Comparison of ENCODE assay signal across 8 cellular contexts in the genomic region with DNA sequence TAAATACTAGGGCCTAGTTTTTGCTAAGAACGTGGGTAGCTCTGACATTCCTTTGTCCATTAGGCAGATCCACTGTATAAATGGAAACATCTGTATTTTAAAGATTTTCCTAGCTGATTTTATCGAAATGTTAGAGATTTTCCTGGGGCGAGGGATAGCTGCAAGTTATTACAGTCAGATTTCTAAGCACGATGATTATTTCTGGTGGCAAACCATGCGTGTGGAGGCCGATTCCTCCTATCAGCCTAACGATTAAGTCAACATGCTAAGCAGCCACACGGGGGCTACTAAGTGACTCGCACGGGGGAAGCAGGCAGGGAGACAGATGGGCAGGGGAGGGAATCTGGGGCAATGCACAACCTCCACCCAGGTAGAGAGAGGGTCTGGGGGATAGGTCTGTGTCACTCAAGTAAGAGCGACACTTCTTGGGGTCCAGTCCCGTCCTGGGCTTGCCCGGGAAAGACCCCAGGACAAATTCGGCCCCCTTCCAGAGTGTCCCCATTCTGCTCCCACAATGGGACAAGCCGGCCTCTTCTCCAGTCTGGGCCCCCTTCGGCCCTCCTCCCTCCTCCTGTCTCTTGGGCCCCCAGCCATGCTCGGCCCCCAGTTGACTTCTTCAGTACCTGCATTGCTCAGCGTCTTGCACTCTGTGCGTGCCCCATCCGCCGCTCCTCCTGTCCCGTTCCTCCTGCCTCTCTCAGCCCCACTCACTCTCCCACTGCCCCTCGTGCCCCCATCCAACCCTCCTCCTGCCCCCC. TPM values are rescaled to one million over a fixed set of nuclear protein-coding genes. Genes with fewer than 3 reads are reported as not detected.
DNase-seq lines count a peak whose midpoint lies in the region; ATAC-seq, FAIRE-seq and TF ChIP-seq lines count a peak whose summit lies in the region.

No MANE protein-coding gene starts in this region.

- TF ChIP-seq POLR2A in GM18505 (IDR thresholded peaks at IDR 0.05; ENCODE audit: borderline replicate concordance, extremely low read depth, insufficient read depth, insufficient read length): peak; percentile 48
- TF ChIP-seq POLR2A in endothelial cell of umbilical vein (IDR thresholded peaks at IDR 0.05; ENCODE audit: low read depth, low read length): no peak

- H3K4me2 ChIP-seq in endothelial cell of umbilical vein (ENCODE audit: insufficient read depth, low read length): peak overlapping the region; percentile 74

- H3K79me2 ChIP-seq in endothelial cell of umbilical vein (ENCODE audit: control insufficient read depth, insufficient read depth, low read length): peaks cover 4% of the 10 kb centered on the region

- H3K9me3 ChIP-seq in endothelial cell of umbilical vein (replicated peaks; ENCODE audit: control insufficient read depth, insufficient read depth, low read length): no peaks in the 10 kb centered on the region
- no peaks in the 10 kb centered on the region for H3K9me3 ChIP-seq in mononuclear cell (ENCODE audit: low read depth, low read length)

- H3K9me1 ChIP-seq in endothelial cell of umbilical vein (replicated peaks; ENCODE audit: control insufficient read depth, extremely low read depth, insufficient read depth, low read length): no peaks in the 10 kb centered on the region

- peaks cover 0 to 7% of the 10 kb centered on the region in 2 experiments for H3K36me3 ChIP-seq in endothelial cell of umbilical vein (ENCODE audit: control insufficient read depth in 2 of 2, extremely low read depth in 1 of 2, insufficient read depth in 2 of 2, low read length in 2 of 2)

- peak; percentile 63 to 65 for TF ChIP-seq CTCF in endothelial cell of umbilical vein (IDR thresholded peaks at IDR 0.05; ENCODE audit: extremely low read depth in 1 of 2, insufficient read depth in 1 of 2, low read depth in 1 of 2, low read length in 2 of 2)

- H3K4me1 ChIP-seq in endothelial cell of umbilical vein (ENCODE audit: control insufficient read depth, extremely low read depth, insufficient read depth, low read length) (peaks cover 7% of the 10 kb centered on the region), mononuclear cell (ENCODE audit: insufficient read depth, low read length) (peaks cover 66% of the 10 kb centered on the region)

- in situ Hi-C loops in ACHN (cut with HindIII; ENCODE audit: low pct_ligation_motif_present, low pct_unique_long_range_greater_than_20kb, low sequenced_read_pairs): no loop called here

- no TSS peak for BruUV-seq in endothelial cell of umbilical vein (replicated peaks; lab: Mats Ljungman, UMichigan)

- peak overlapping the region; percentile 82 for H2AFZ ChIP-seq in endothelial cell of umbilical vein (ENCODE audit: low read depth, low read length)

- ATAC-seq in GM18505 (IDR thresholded peaks at IDR 0.05; ENCODE audit: unreplicated experiment) (peak; percentile 6), HG03442 (IDR thresholded peaks at IDR 0.05; ENCODE audit: unreplicated experiment) (peak; percentile 16)

- peak overlapping the region; percentile 80 for H3K9ac ChIP-seq in endothelial cell of umbilical vein (replicated peaks; ENCODE audit: extremely low read depth, insufficient read depth, low read length)

- FAIRE-seq in endothelial cell of umbilical vein (lab: Jason Lieb, UNC): peak; percentile 62

- peak overlapping the region; percentile 43 to 65 (median 60) for H3K4me3 ChIP-seq in endothelial cell of umbilical vein (replicated peaks in 1 of 3; ENCODE audit: insufficient read depth in 1 of 3, low read depth in 1 of 3, low read length in 3 of 3)
- H3K4me3 ChIP-seq in mononuclear cell (ENCODE audit: low read length): peak overlapping the region; percentile 63

- dilution Hi-C loops in endothelial cell of umbilical vein (cut with MboI; ENCODE audit: extremely low pct_ligation_motif_present, low sequenced_read_pairs): no loop called here

- H3K27ac ChIP-seq in endothelial cell of umbilical vein (ENCODE audit: insufficient read depth, low read depth, low read length): peak overlapping the region; percentile 48

- CTCF ChIA-PET in endothelial cell of umbilical vein (lab: Charles Lee): interaction anchor here (0.8 to 3.7 kb wide), 11 partner anchors 11 to 166 kb away, joined by 3 to 51 read pairs (median 5); no protein-coding TSS in a partner anchor

- no peaks in the 10 kb centered on the region for H3K27me3 ChIP-seq in endothelial cell of umbilical vein (ENCODE audit: control insufficient read depth in 2 of 2, insufficient read depth in 2 of 2, low read length in 2 of 2)
- H3K27me3 ChIP-seq in mononuclear cell (ENCODE audit: insufficient read depth, low read length): no peaks in the 10 kb centered on the region

- DNase-seq in ACHN (peak; percentile 76), NCI-H774 (lab: John Stamatoyannopoulos, UW) (peak; percentile 8), endothelial cell of umbilical vein (ENCODE audit: low read depth, low spot score) (peak; percentile 77)
- peak; percentile 13 to 27 (median 23) for DNase-seq in activated CD8-positive, alpha-beta memory T cell treated with anti-CD3 and anti-CD28 coated beads for 48 hours (ENCODE audit: low read depth in 2 of 3, low spot score in 2 of 3)
- DNase-seq in stimulated activated CD8-positive, alpha-beta memory T cell treated with anti-CD3 and anti-CD28 coated beads, Interleukin-4, amount 100 ng/mL, for 48 hours: peak; percentile 75

- POLR2A ChIA-PET in endothelial cell of umbilical vein (lab: Charles Lee): interaction anchor here (1.0 to 1.2 kb wide), 2 partner anchors 26 to 189 kb away, joined by 3 to 4 read pairs; partner anchors contain the start of gene PPP6R3

- intact Hi-C loops in endothelial cell of umbilical vein (cut with micrococcal nuclease): loop anchor here (1.0 to 2.0 kb wide), 4 partner anchors 26 to 176 kb away; no protein-coding TSS in a partner anchor

- H4K20me1 ChIP-seq in endothelial cell of umbilical vein (replicated peaks; ENCODE audit: control insufficient read depth, extremely low read depth, insufficient read depth, low read length): no peaks in the 10 kb centered on the region

TF ChIP-seq in endothelial cell of umbilical vein, 7 proteins besides CTCF, POLR2A, EP300 and RAD21:
- no peak for TF ChIP-seq MAX (IDR thresholded peaks at IDR 0.05; ENCODE audit: insufficient read depth, insufficient read length)
- peak; percentile 38 for TF ChIP-seq POLR2AphosphoS5 (IDR thresholded peaks at IDR 0.05; ENCODE audit: insufficient read depth, low read depth, low read length)
TF ChIP-seq in endothelial cell of umbilical vein: peak in this region for 1.

RNA-seq across cellular contexts. Expression of gene C11orf24, which starts 0.6 kb away (rescaled TPM):
- 26.4 and 28.4 TPM in 2 replicates for total RNA-seq in endothelial cell of umbilical vein
- polyA plus RNA-seq in endothelial cell of umbilical vein: 34.1 and 40.4 TPM in 2 replicates
- 17.9 and 21.8 TPM in 2 replicates for polyA plus RNA-seq in endothelial cell of umbilical vein (2011; cell fraction: cytosol; rRNA removed)
- 10.6 and 11.3 TPM in 2 replicates for polyA plus RNA-seq in endothelial cell of umbilical vein (2011; cell fraction: nucleus; rRNA removed)
- 27.8 and 36.3 TPM in 2 replicates for polyA plus RNA-seq in endothelial cell of umbilical vein (2012)
- 14.6 and 17.9 TPM in 2 replicates for polyA minus RNA-seq in endothelial cell of umbilical vein
- 38.0 TPM for polyA minus RNA-seq in endothelial cell of umbilical vein (2011; cell fraction: cytosol; rRNA and poly(A)+ RNA removed)
- polyA minus RNA-seq in endothelial cell of umbilical vein (2011; cell fraction: nucleus; rRNA and poly(A)+ RNA removed): 5.2 and 6.5 TPM in 2 replicates
- total RNA-seq in mononuclear cell: 4.4 TPM

RNA-seq across cellular contexts. Expression of gene LRP5, which starts 41.2 kb away (rescaled TPM):
- 44.3 and 51.8 TPM in 2 replicates for total RNA-seq in endothelial cell of umbilical vein
- polyA plus RNA-seq in endothelial cell of umbilical vein: 35.1 and 40.0 TPM in 2 replicates
- 18.3 and 23.0 TPM in 2 replicates for polyA plus RNA-seq in endothelial cell of umbilical vein (2011; cell fraction: cytosol; rRNA removed)
- 31.9 and 36.6 TPM in 2 replicates for polyA plus RNA-seq in endothelial cell of umbilical vein (2011; cell fraction: nucleus; rRNA removed)
- 34.5 and 37.8 TPM in 2 replicates for polyA plus RNA-seq in endothelial cell of umbilical vein (2012)
- 47.7 and 66.2 TPM in 2 replicates for polyA minus RNA-seq in endothelial cell of umbilical vein
- 27.9 TPM for polyA minus RNA-seq in endothelial cell of umbilical vein (2011; cell fraction: cytosol; rRNA and poly(A)+ RNA removed)
- polyA minus RNA-seq in endothelial cell of umbilical vein (2011; cell fraction: nucleus; rRNA and poly(A)+ RNA removed): 26.7 and 48.6 TPM in 2 replicates
- 0.42 TPM for total RNA-seq in mononuclear cell

RNA-seq across cellular contexts. Expression of gene KMT5B, which starts 58.1 kb away (rescaled TPM):
- total RNA-seq in endothelial cell of umbilical vein: 35.6 and 36.3 TPM in 2 replicates
- 7.1 and 10.1 TPM in 2 replicates for polyA plus RNA-seq in endothelial cell of umbilical vein
- 9.8 and 11.0 TPM in 2 replicates for polyA plus RNA-seq in endothelial cell of umbilical vein (2011; cell fraction: cytosol; rRNA removed)
- polyA plus RNA-seq in endothelial cell of umbilical vein (2011; cell fraction: nucleus; rRNA removed): 36.6 and 46.4 TPM in 2 replicates
- 25.8 and 28.7 TPM in 2 replicates for polyA plus RNA-seq in endothelial cell of umbilical vein (2012)
- polyA minus RNA-seq in endothelial cell of umbilical vein: 16.7 and 23.3 TPM in 2 replicates
- 15.4 TPM for polyA minus RNA-seq in endothelial cell of umbilical vein (2011; cell fraction: cytosol; rRNA and poly(A)+ RNA removed)
- 41.8 and 68.3 TPM in 2 replicates for polyA minus RNA-seq in endothelial cell of umbilical vein (2011; cell fraction: nucleus; rRNA and poly(A)+ RNA removed)
- total RNA-seq in mononuclear cell: 20.0 TPM

Comparison
In these comparisons a context has a peak if more than half of its experiments do, and no peak if none do; other contexts are left out.
1. Peak in every context shown above with its lines: DNase-seq, ATAC-seq, H3K4me3 ChIP-seq and H3K27ac ChIP-seq.
2. DNase-seq: peak in every context shown above with its lines; median percentile 77 in endothelial cell of umbilical vein; 76 in ACHN; 75 in stimulated activated CD8-positive, alpha-beta memory T cell treated with anti-CD3 and anti-CD28 coated beads, Interleukin-4, amount 100 ng/mL, for 48 hours; 23 in activated CD8-positive, alpha-beta memory T cell treated with anti-CD3 and anti-CD28 coated beads for 48 hours; 8 in NCI-H774.
3. RNA of gene LRP5, which starts 41.2 kb away (total RNA-seq): 44.3 to 51.8 TPM in endothelial cell of umbilical vein; 0.42 TPM in mononuclear cell (single experiment); every median in the first group is over 10 times any median in the second.